10 cellular contexts compared by ENCODE assay signal in genomic region chr10:51932530-51932929, GRCh38.
"Had no signal": no experiment of that assay in that cellular context is flagged by ENCODE, and none has a peak within 500 bp of the region (broad histone marks: within the 10 kb centered on the region; RNA-seq: fewer than 3 reads in every experiment).

No MANE protein-coding gene starts in this region.

- H3K27ac ChIP-seq: adrenal gland, tibial nerve, uterus had no signal

- H3K4me3 ChIP-seq: adrenal gland, mucosa of descending colon, tibial nerve, uterus had no signal

- ATAC-seq: left ventricle myocardium superior; mucosa of descending colon; naive thymus-derived CD8-positive, alpha-beta T cell; stimulated activated naive B cell treated with anti-CD40 and anti-IgM and Interleukin-4, amounts not matched to agents 10 μg/mL and 1 μg/mL and 100 μg/mL, for 72 hours had no signal

- H3K9me3 ChIP-seq: adrenal gland, mucosa of descending colon, tibial nerve, uterus had no signal

- H3K27me3 ChIP-seq: adrenal gland, tibial nerve, uterus had no signal

- H3K36me3 ChIP-seq: adrenal gland, tibial nerve, uterus had no signal

- DNase-seq: adrenal gland; head of caudate nucleus; kidney glomerular epithelial cell; left ventricle myocardium superior; mucosa of descending colon; naive thymus-derived CD8-positive, alpha-beta T cell; stimulated activated CD4-positive, alpha-beta T cell treated with anti-CD3 and anti-CD28 coated beads, Interleukin-4, amount 100 ng/mL, for 1 hour; stimulated activated naive B cell treated with anti-CD40 and anti-IgM and Interleukin-4, amounts not matched to agents 10 μg/mL and 1 μg/mL and 100 μg/mL, for 72 hours; uterus had no signal

- H3K4me1 ChIP-seq: uterus had no signal
